Comparison of ENCODE assay signal across 8 cellular contexts in the genomic region with DNA sequence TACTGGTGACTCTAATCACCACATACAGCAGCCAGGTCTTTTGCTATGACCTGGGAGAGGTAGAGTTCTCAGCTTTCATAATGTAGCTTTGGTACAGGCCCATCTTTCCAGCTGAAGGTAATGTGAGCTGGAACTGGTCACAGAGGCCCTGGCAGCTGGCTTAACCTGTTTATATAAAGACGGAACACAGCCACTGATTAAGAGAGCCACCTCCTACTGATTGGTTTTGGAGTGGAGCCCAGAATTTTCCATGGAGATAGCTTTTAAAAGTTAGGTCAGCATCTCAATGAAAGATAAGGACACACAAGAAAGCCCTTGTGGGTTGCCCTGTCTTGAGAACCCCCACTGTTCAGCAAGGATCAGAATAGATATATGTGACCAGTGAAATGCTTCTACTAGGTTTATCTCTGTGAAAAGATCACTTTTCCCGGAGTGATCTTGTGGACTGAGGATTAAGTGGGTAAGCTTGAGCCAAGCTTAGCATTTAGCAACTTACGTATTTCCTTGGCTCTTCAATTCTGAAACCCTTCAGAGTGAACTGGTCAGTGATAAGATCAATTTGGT.
DNase-seq lines count a peak whose midpoint lies in the region; ATAC-seq and TF ChIP-seq lines count a peak whose summit lies in the region.

No MANE protein-coding gene starts in this region.

- DNase-seq in HuH-7 (ENCODE audit: low spot score), result peak; percentile 32
- DNase-seq in PC-9, result peak; percentile 63 to 99
- DNase-seq in glomerular visceral epithelial cell (ENCODE audit: extremely low spot score), result peak; percentile 77
- DNase-seq in spleen, result no peak
- DNase-seq in SIG-M5 (lab: John Stamatoyannopoulos, UW), result no peak
- no peak for DNase-seq in stimulated activated naive CD8-positive, alpha-beta T cell treated with anti-CD3 and anti-CD28 coated beads, Interleukin-15, Interleukin-2, amounts not matched to agents 100 U/mL and 50 U/mL, for 24 hours
- no peak for DNase-seq in putamen (ENCODE audit: low spot score)

- H3K4me3 ChIP-seq in PC-9 (peak overlapping the region; percentile 9; the same call in 1 of the 2 replicates), spleen (no peak overlapping the region)

- H3K4me1 ChIP-seq in PC-9 (replicated peaks; ENCODE audit: insufficient read depth) (peaks cover 67% of the 10 kb centered on the region), spleen (peaks cover 5 to 40% (median 23%) of the 10 kb centered on the region in 6 donors)

- no peak for TF ChIP-seq POLR2A in spleen (IDR thresholded peaks at IDR 0.05)

- no peaks in the 10 kb centered on the region for H3K79me2 ChIP-seq in PC-9 (ENCODE audit: low read depth)

- BruUV-seq in PC-9 (replicated peaks; lab: Mats Ljungman, UMichigan), result TSS peak; percentile 19

- H3K9me3 ChIP-seq in PC-9 (ENCODE audit: insufficient read depth, low read depth), result peaks cover 4% of the 10 kb centered on the region; the same call in 1 of the 2 replicates
- no peaks in the 10 kb centered on the region for H3K9me3 ChIP-seq in spleen

- no peak for TF ChIP-seq CTCF in PC-9 (conservative IDR thresholded peaks at IDR 0.05)
- no peak for TF ChIP-seq CTCF in spleen (IDR thresholded peaks at IDR 0.05 in 8 of 11, conservative IDR thresholded peaks at IDR 0.05 in 3 of 11)

- peak overlapping the region; percentile 63 for H3K4me2 ChIP-seq in PC-9

- H4K20me1 ChIP-seq in PC-9 (ENCODE audit: insufficient read depth), result no peaks in the 10 kb centered on the region

- peaks cover 40% of the 10 kb centered on the region for H3F3A ChIP-seq in PC-9 (ENCODE audit: insufficient read depth, low read depth)

- ATAC-seq in stimulated activated naive CD8-positive, alpha-beta T cell treated with anti-CD3 and anti-CD28 coated beads, Interleukin-15, Interleukin-2, amounts not matched to agents 100 U/mL and 50 U/mL, for 24 hours, result no peak
- ATAC-seq in HG02610 (IDR thresholded peaks at IDR 0.05; ENCODE audit: unreplicated experiment), result no peak

- no peaks in the 10 kb centered on the region for H3K27me3 ChIP-seq in PC-9 (ENCODE audit: insufficient read depth, low read depth)
- no peaks in the 10 kb centered on the region for H3K27me3 ChIP-seq in spleen (replicated peaks in 1 of 7)

- H3K27ac ChIP-seq in PC-9 (peak overlapping the region; percentile 87), spleen (peak overlapping the region in 5 of 8 donors; percentile 9 to 55 (median 50))

- no peaks in the 10 kb centered on the region for H3K9me2 ChIP-seq in PC-9 (ENCODE audit: insufficient read depth)

- WGBS in spleen, 5 donors, result 67 to 80% (median 72%) methylated on average over 3 of the region's 3 CpGs

- CTCF ChIA-PET in PC-9 (lab: Charles Lee), result no interaction called here

- H2AFZ ChIP-seq in PC-9, result 0 out of 2 replicates have a peak overlapping the region, but pooled peaks have one; percentile 6

- POLR2A ChIA-PET in PC-9 (lab: Charles Lee; ENCODE audit: unreplicated experiment), result interaction anchor here (0.6 to 1.5 kb wide), 6 partner anchors 8 to 586 kb away, joined by 4 to 13 read pairs (median 5); partner anchors contain the start of gene CITED2

- intact Hi-C loops in PC-9 (cut with micrococcal nuclease; ENCODE audit: unreplicated experiment), result loop anchor here (1.0 to 10.0 kb wide), 7 partner anchors 56 to 874 kb away; no protein-coding TSS in a partner anchor
- intact Hi-C loops in spleen (cut with DNase I; ENCODE audit: low total_unique reads), result no loop called here

- H3K36me3 ChIP-seq in PC-9 (ENCODE audit: low read depth), result no peaks in the 10 kb centered on the region
- H3K36me3 ChIP-seq in spleen, result no peaks in the 10 kb centered on the region

Comparison
In these comparisons a context has a peak if more than half of its experiments do, and no peak if none do; other contexts are left out.
1. DNase-seq: peak in HuH-7 (single experiment), PC-9 (2 of 2) and glomerular visceral epithelial cell (single experiment); none in spleen (single experiment), SIG-M5 (single experiment), stimulated activated naive CD8-positive, alpha-beta T cell treated with anti-CD3 and anti-CD28 coated beads, Interleukin-15, Interleukin-2, amounts not matched to agents 100 U/mL and 50 U/mL, for 24 hours (single experiment) and putamen (single experiment).